2 cellular contexts compared by ENCODE assay signal in genomic region chr6:106158816-106159215, GRCh38.
TF ChIP-seq lines count a peak whose summit lies in the region.

No MANE protein-coding gene starts in this region.

TF ChIP-seq in SK-N-SH, 30 proteins besides CTCF, POLR2A, EP300 and RAD21:
- TF ChIP-seq FOSL2 (IDR thresholded peaks at IDR 0.05; ENCODE audit: borderline replicate concordance, low read depth) (no peak), JUND (IDR thresholded peaks at IDR 0.05) (0 out of 2 replicates have a peak, but pooled peaks have one; percentile 4)

TF ChIP-seq in SK-N-SH treated with all-trans-retinoic acid at 6 μM for 48 hours, 23 proteins besides CTCF, POLR2A, EP300 and RAD21:
- TF ChIP-seq ZNF565 (CRISPR knock-in tag; conservative IDR thresholded peaks at IDR 0.05; ENCODE audit: low read depth) (no peak), CSRNP3 (CRISPR knock-in tag; IDR thresholded peaks at IDR 0.05) (no peak), SNAI2 (CRISPR knock-in tag; IDR thresholded peaks at IDR 0.05) (no peak), GLIS3 (CRISPR knock-in tag; IDR thresholded peaks at IDR 0.05) (no peak), POU6F1 (CRISPR knock-in tag; IDR thresholded peaks at IDR 0.05; ENCODE audit: borderline replicate concordance, low read depth) (no peak), ZFP30 (CRISPR knock-in tag; IDR thresholded peaks at IDR 0.05) (no peak), RARB (CRISPR knock-in tag; IDR thresholded peaks at IDR 0.05) (no peak), BACH2 (CRISPR knock-in tag; IDR thresholded peaks at IDR 0.05; ENCODE audit: borderline replicate concordance) (no peak), OSR1 (CRISPR knock-in tag; IDR thresholded peaks at IDR 0.05) (no peak), ARNTL (CRISPR knock-in tag; IDR thresholded peaks at IDR 0.05; ENCODE audit: borderline replicate concordance, low read depth) (no peak), PPARA (CRISPR knock-in tag; IDR thresholded peaks at IDR 0.05; ENCODE audit: borderline replicate concordance) (no peak), ZFP3 (CRISPR knock-in tag; IDR thresholded peaks at IDR 0.05) (no peak), ZC3H10 (CRISPR knock-in tag; IDR thresholded peaks at IDR 0.05) (no peak), TCF4 (CRISPR knock-in tag; IDR thresholded peaks at IDR 0.05; ENCODE audit: borderline replicate concordance) (no peak)
